9 cellular contexts compared by ENCODE assay signal in the genomic region with DNA sequence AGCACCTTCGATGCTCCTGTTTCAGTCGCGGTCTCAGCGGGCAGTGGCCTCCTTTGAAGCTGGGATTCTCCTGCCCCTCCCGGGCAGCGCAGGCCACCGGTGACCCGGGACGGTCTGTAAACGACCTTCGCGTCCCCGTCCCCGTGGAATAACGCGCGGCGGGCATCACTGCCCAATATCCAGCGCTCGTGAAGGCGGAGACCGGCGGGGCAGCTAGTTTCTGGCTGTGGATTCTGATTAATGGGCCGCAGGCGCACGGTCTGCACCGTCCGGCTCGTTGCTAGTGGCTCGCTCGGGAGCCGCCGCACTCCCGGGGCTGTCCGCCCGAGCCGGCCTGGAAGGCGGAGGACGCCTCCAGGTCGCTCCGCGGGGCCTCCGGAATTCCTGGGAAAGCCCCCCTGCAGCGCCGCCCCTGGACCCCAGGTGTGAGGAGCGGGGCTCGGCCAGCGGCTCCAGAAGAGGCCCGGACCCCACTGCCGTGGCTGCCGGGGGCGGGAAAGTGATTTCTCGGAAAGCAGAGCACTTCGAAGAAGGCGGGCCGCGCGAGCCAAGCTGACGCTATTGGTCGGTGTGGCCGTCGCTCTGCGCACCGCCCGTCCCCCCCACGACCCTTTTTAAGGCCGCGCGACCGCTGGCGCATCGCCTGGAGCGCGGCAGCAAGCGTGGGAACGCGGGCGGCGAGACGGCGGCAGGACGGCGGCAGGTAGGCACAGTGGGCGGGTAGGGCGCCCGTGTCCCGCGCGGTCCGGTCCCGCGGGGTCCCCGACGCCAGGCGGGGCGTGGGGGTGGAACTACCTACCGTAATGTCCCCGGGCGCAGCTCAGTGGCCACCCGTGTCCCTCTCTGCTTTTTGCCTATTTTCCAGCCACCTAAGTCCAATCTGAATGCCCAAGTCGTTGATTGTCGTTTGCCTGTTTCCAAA. TPM values are rescaled to one million over a fixed set of nuclear protein-coding genes. Genes with fewer than 3 reads are reported as not detected.
A peak's percentile ranks its signal among the peaks of the same experiment; 100 is the strongest.
DNase-seq lines count a peak whose midpoint lies in the region; ATAC-seq, FAIRE-seq and TF ChIP-seq lines count a peak whose summit lies in the region.
"Had no signal": no experiment of that assay in that cellular context is flagged by ENCODE, and none has a peak within 500 bp of the region (broad histone marks: within the 10 kb centered on the region; RNA-seq: fewer than 3 reads in every experiment).

A gene with protein sequence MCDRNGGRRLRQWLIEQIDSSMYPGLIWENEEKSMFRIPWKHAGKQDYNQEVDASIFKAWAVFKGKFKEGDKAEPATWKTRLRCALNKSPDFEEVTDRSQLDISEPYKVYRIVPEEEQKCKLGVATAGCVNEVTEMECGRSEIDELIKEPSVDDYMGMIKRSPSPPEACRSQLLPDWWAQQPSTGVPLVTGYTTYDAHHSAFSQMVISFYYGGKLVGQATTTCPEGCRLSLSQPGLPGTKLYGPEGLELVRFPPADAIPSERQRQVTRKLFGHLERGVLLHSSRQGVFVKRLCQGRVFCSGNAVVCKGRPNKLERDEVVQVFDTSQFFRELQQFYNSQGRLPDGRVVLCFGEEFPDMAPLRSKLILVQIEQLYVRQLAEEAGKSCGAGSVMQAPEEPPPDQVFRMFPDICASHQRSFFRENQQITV (plus strand): TSS at position 642 of the 922 bp plus-strand sequence. CDS start 3,854 bp downstream, outside the sequence.

- H3K9me3 ChIP-seq in mammary epithelial cell (replicated peaks; ENCODE audit: insufficient read depth, low read length): no peaks in the 10 kb centered on the region
- H3K9me3 ChIP-seq in HepG2 (ENCODE audit: low read length): no peaks in the 10 kb centered on the region

- no peak for TF ChIP-seq RAD21 in HepG2 (CRISPR knock-in tag; IDR thresholded peaks at IDR 0.05)

- H3K4me1 ChIP-seq in mammary epithelial cell (ENCODE audit: insufficient read depth, low read length): no peaks in the 10 kb centered on the region
- H3K4me1 ChIP-seq in HepG2 (ENCODE audit: insufficient read depth, low read length): no peaks in the 10 kb centered on the region

- H3K4me3 ChIP-seq in mammary epithelial cell (replicated peaks in 1 of 3; ENCODE audit: insufficient read depth in 1 of 3, low read depth in 2 of 3, low read length in 3 of 3) (peak within 1 kb of the TSS in 2 of 3 experiments; percentile 3 to 11), HepG2 (replicated peaks in 1 of 3; ENCODE audit: insufficient read depth in 1 of 3, low read depth in 2 of 3, low read length in 3 of 3) (peak within 1 kb of the TSS; percentile 11 to 57 (median 17); a peak in 3 of 6 replicates)

- H3K27me3 ChIP-seq in mammary epithelial cell (ENCODE audit: insufficient read depth, low read length): peaks cover 29% of the 10 kb centered on the region
- H3K27me3 ChIP-seq in HepG2 (ENCODE audit: control insufficient read depth in 1 of 2, insufficient read depth in 2 of 2, low read length in 2 of 2): peaks cover 7 to 77% of the 10 kb centered on the region in 2 experiments; a peak in 4 of 5 replicates

- H4K20me1 ChIP-seq in mammary epithelial cell (ENCODE audit: insufficient read depth, low read length): no peaks in the 10 kb centered on the region
- no peaks in the 10 kb centered on the region; the same call in 1 of the 2 replicates for H4K20me1 ChIP-seq in HepG2 (ENCODE audit: insufficient read depth, low read length)

- H3K79me2 ChIP-seq in mammary epithelial cell (ENCODE audit: insufficient read depth, low read length): no peaks in the 10 kb centered on the region
- H3K79me2 ChIP-seq in HepG2 (ENCODE audit: insufficient read depth, low read length): no peaks in the 10 kb centered on the region

- TF ChIP-seq CTCF in activated B cell treated with CpG ODN at 0.5 μM for 24 hours (IDR thresholded peaks at IDR 0.05) (no peak), mammary epithelial cell (conservative IDR thresholded peaks at IDR 0.05 in 1 of 2, IDR thresholded peaks at IDR 0.05 in 1 of 2; ENCODE audit: extremely low read depth in 1 of 2, insufficient read depth in 1 of 2, low read depth in 1 of 2, low read length in 2 of 2) (no peak), HepG2 (CRISPR knock-in tag; IDR thresholded peaks at IDR 0.05) (no peak)

- H3K4me2 ChIP-seq in mammary epithelial cell (ENCODE audit: insufficient read depth, low read depth, low read length) (peak within 1 kb of the TSS; percentile 46), HepG2 (ENCODE audit: low read depth, low read length) (peak within 1 kb of the TSS; percentile 45)

- TF ChIP-seq POLR2A in HepG2 (IDR thresholded peaks at IDR 0.05; ENCODE audit: insufficient read depth in 1 of 2, low read depth in 2 of 2, low read length in 2 of 2): no peak

- no peak for TF ChIP-seq EP300 in HepG2 (IDR thresholded peaks at IDR 0.05; ENCODE audit: low read depth in 2 of 2, low read length in 2 of 2)
- no peak for TF ChIP-seq EP300 in HepG2 (CRISPR knock-in tag; IDR thresholded peaks at IDR 0.05; ENCODE audit: borderline replicate concordance)

- no peak within 1 kb of the TSS for H3K9ac ChIP-seq in mammary epithelial cell (ENCODE audit: insufficient read depth, low read length)
- H3K9ac ChIP-seq in HepG2 (ENCODE audit: insufficient read depth, low read depth, low read length): no peak within 1 kb of the TSS

- CTCF ChIA-PET in activated B cell treated with CpG ODN at 0.5 μM for 24 hours (lab: Charles Lee) (interaction anchor here (0.6 to 4.2 kb wide), 12 partner anchors 11 to 117 kb away, joined by 3 to 45 read pairs (median 4); no protein-coding TSS in a partner anchor), mammary epithelial cell (lab: Charles Lee; ENCODE audit: low non-redundant PET) (no interaction called here), HepG2 (lab: Yijun Ruan, JAX; ENCODE audit: low intra/inter-chr PET ratio, low total read pairs) (no interaction called here)

- ATAC-seq in GM18502 (IDR thresholded peaks at IDR 0.05; ENCODE audit: poor library complexity, unreplicated experiment): peak; percentile 56
- ATAC-seq in HG02938 (IDR thresholded peaks at IDR 0.05; ENCODE audit: unreplicated experiment): peak; percentile 37
- peak; percentile 64 for ATAC-seq in activated B cell treated with CpG ODN at 0.5 μM for 24 hours (ENCODE audit: low read depth)
- ATAC-seq in HepG2: peak; percentile 78
- no peak for ATAC-seq in GM18520 (IDR thresholded peaks at IDR 0.05; ENCODE audit: unreplicated experiment)
- no peak for ATAC-seq in GM19467 (IDR thresholded peaks at IDR 0.05; ENCODE audit: unreplicated experiment)

- no peaks in the 10 kb centered on the region for H3K9me3 Mint-ChIP-seq in activated B cell treated with CpG ODN at 0.5 μM for 24 hours

- WGBS in mammary epithelial cell (ENCODE audit: low coverage, missing lambda C conversion rate): 7% methylated on average over 42 of the region's 102 CpGs
- 15% methylated on average over 27 of the region's 102 CpGs for WGBS in HepG2 (ENCODE audit: low lambda C conversion rate)

- H3K36me3 Mint-ChIP-seq in activated B cell treated with CpG ODN at 0.5 μM for 24 hours (ENCODE audit: low read depth): peaks cover 43% of the 10 kb centered on the region

- no TSS peak for BruUV-seq in mammary epithelial cell (replicated peaks; lab: Mats Ljungman, UMichigan)
- BruUV-seq in HepG2 (replicated peaks; lab: Mats Ljungman, UMichigan): no TSS peak

- H2AFZ ChIP-seq in mammary epithelial cell (ENCODE audit: low read depth, low read length) (no peak within 1 kb of the TSS), HepG2 (ENCODE audit: low read length) (no peak within 1 kb of the TSS)

- dilution Hi-C loops in mammary epithelial cell (cut with HindIII; ENCODE audit: low sequenced_read_pairs): no loop called here

- H3K27ac Mint-ChIP-seq in activated B cell treated with CpG ODN at 0.5 μM for 24 hours: peak within 1 kb of the TSS; percentile 95

- intact Hi-C loops in activated B cell treated with CpG ODN at 0.5 μM for 24 hours (cut with micrococcal nuclease) (loop anchor here (1.0 kb wide), 3 partner anchors 66 to 90 kb away; no protein-coding TSS in a partner anchor), mammary epithelial cell (cut with micrococcal nuclease) (no loop called here), HepG2 (cut with micrococcal nuclease; ENCODE audit: unreplicated experiment) (no loop called here)

- H3K36me3 ChIP-seq in mammary epithelial cell (ENCODE audit: insufficient read depth, low read length) (no peaks in the 10 kb centered on the region), HepG2 (replicated peaks in 1 of 2; ENCODE audit: control insufficient read depth in 1 of 2, insufficient read depth in 2 of 2, low read length in 2 of 2) (no peaks in the 10 kb centered on the region)

- in situ Hi-C loops in mammary epithelial cell (cut with MboI; ENCODE audit: low sequenced_read_pairs in 2 of 2) (no loop called here), HepG2 (cut with HindIII; ENCODE audit: extremely low pct_ligation_motif_present, low pct_unique_long_range_greater_than_20kb) (no loop called here)

- DNase-seq in activated B cell treated with CpG ODN at 0.5 μM for 24 hours (peak; percentile 89), mammary epithelial cell (no peak), HepG2 (ENCODE audit: low spot score) (no peak)
- DNase-seq in stimulated activated CD4-positive, alpha-beta T cell treated with anti-CD3 and anti-CD28 coated beads, Interleukin-4, amount 100 ng/mL, for 24 hours: peak; percentile 87

- H3K27ac ChIP-seq in mammary epithelial cell (ENCODE audit: insufficient read depth, low read depth, low read length) (no peak within 1 kb of the TSS), HepG2 (ENCODE audit: extremely low read length, insufficient read depth, low read length) (no peak within 1 kb of the TSS)

- POLR2A ChIA-PET in activated B cell treated with CpG ODN at 0.5 μM for 24 hours (lab: Charles Lee) (interaction anchor here (0.7 to 7.7 kb wide), 25 partner anchors 9 to 144 kb away, joined by 3 to 159 read pairs (median 8); no protein-coding TSS in a partner anchor), HepG2 (lab: Yijun Ruan, JAX) (no interaction called here)

- no peaks in the 10 kb centered on the region for H3K27me3 Mint-ChIP-seq in activated B cell treated with CpG ODN at 0.5 μM for 24 hours

- peak within 1 kb of the TSS; percentile 84 for H3K4me3 Mint-ChIP-seq in activated B cell treated with CpG ODN at 0.5 μM for 24 hours

- H3K4me1 Mint-ChIP-seq in activated B cell treated with CpG ODN at 0.5 μM for 24 hours: peaks cover 63% of the 10 kb centered on the region

- FAIRE-seq in HepG2 (lab: Jason Lieb, UNC): no peak
- FAIRE-seq: bronchial epithelial cell had no signal

RNA-seq across cellular contexts. Expression of the gene that starts here (rescaled TPM):
- 234 and 248 TPM in 2 replicates for total RNA-seq in activated B cell treated with CpG ODN at 0.5 μM for 24 hours
- total RNA-seq in mammary epithelial cell: not detected
- not detected for polyA plus RNA-seq in mammary epithelial cell
- polyA minus RNA-seq in mammary epithelial cell: not detected
- not detected in 2 replicates for total RNA-seq in HepG2 (2016; rRNA removed; fragmentation: Illumina TruSeq; extraction: Trizol)
- total RNA-seq in HepG2 (2016; cell fraction: cytosol; rRNA removed; fragmentation: Illumina TruSeq; extraction: Trizol; ENCODE audit: low read depth): not detected in 2 replicates
- total RNA-seq in HepG2 (2016; cell fraction: insoluble cytoplasmic fraction; rRNA removed; fragmentation: Illumina TruSeq; extraction: Trizol): not detected in 2 replicates
- total RNA-seq in HepG2 (2016; cell fraction: membrane; rRNA removed; fragmentation: Illumina TruSeq; extraction: Trizol): not detected in 2 replicates
- total RNA-seq in HepG2 (2016; cell fraction: nucleus; rRNA removed; fragmentation: Illumina TruSeq; extraction: Trizol): not detected in 2 replicates
- polyA plus RNA-seq in HepG2 (2011; rRNA removed): not detected in 2 replicates
- 0.05 TPM in 1 of 2 replicates, not detected in the other for polyA plus RNA-seq in HepG2 (2011; cell fraction: cytosol; rRNA removed)
- 0.28 TPM in 1 of 2 replicates, not detected in the other for polyA plus RNA-seq in HepG2 (2011; cell fraction: nucleus; rRNA removed)
- polyA plus RNA-seq in HepG2 (2012): not detected in 2 replicates
- polyA plus RNA-seq in HepG2 (2016; cell fraction: cytosol; fragmentation: Illumina TruSeq; extraction: Trizol; ENCODE audit: low read depth): not detected in 2 replicates
- polyA plus RNA-seq in HepG2 (2016; cell fraction: insoluble cytoplasmic fraction; fragmentation: Illumina TruSeq; extraction: Trizol; ENCODE audit: low read depth): not detected in 2 replicates
- polyA plus RNA-seq in HepG2 (2016; cell fraction: membrane; fragmentation: Illumina TruSeq; extraction: Trizol; ENCODE audit: low read depth): not detected in 2 replicates
- not detected in 2 replicates for polyA plus RNA-seq in HepG2 (2016; cell fraction: nucleus; fragmentation: Illumina TruSeq; extraction: Trizol; ENCODE audit: insufficient read depth, low read depth)
- 0.61 TPM in 1 of 2 replicates, not detected in the other for polyA minus RNA-seq in HepG2 (2011; rRNA and poly(A)+ RNA removed; ENCODE audit: low replicate concordance)
- polyA minus RNA-seq in HepG2 (2011; cell fraction: cytosol; rRNA and poly(A)+ RNA removed): not detected in 2 replicates
- not detected in 2 replicates for polyA minus RNA-seq in HepG2 (2011; cell fraction: nucleus; rRNA and poly(A)+ RNA removed)
- total RNA-seq: bronchial epithelial cell had no signal

Comparison
In these comparisons a context has a peak if more than half of its experiments do, and no peak if none do; other contexts are left out.
1. RNA of the gene that starts here (total RNA-seq): 234 to 248 TPM in activated B cell treated with CpG ODN at 0.5 μM for 24 hours; not detected in mammary epithelial cell and not detected in HepG2; every median in the first group is over 100 times any median in the second.
2. Peak in ATAC-seq, H3K4me3 ChIP-seq and H3K4me2 ChIP-seq in HepG2; RNA of the gene not detected or under 1 TPM.
3. ATAC-seq: peak in GM18502 (single experiment), HG02938 (single experiment) and activated B cell treated with CpG ODN at 0.5 μM for 24 hours (single experiment); none in GM18520 (single experiment) and GM19467 (single experiment).
4. DNase-seq: peak in activated B cell treated with CpG ODN at 0.5 μM for 24 hours (single experiment) and stimulated activated CD4-positive, alpha-beta T cell treated with anti-CD3 and anti-CD28 coated beads, Interleukin-4, amount 100 ng/mL, for 24 hours (single experiment); none in mammary epithelial cell (single experiment) and HepG2 (single experiment).